ENCODE assay signal across 17 cellular contexts in genomic region chr14:84592770-84593169, GRCh38.
"Had no signal": no experiment of that assay in that cellular context is flagged by ENCODE, and none has a peak within 500 bp of the region (broad histone marks: within the 10 kb centered on the region; RNA-seq: fewer than 3 reads in every experiment).

No MANE protein-coding gene starts in this region.

- H3K36me3 ChIP-seq: Peyer's patch, SJCRH30 had no signal

- DNase-seq: Kasumi-1, MM.1S, NCI-H1694 treated with DMSO at 0.1 percent for 48 hours, NCI-H2171, NCI-H226, NCI-H446, NCI-H524 treated with DMSO at 0.1 percent for 48 hours, NCI-H82, PC-9, Peyer's patch, SHP77 treated with DMSO at 0.1 percent for 48 hours, SJCRH30 had no signal

- H3K9ac ChIP-seq: KMS-11 had no signal

- H3K9me3 ChIP-seq: Peyer's patch, SJCRH30 had no signal

- FAIRE-seq: HTR-8/SVneo, K562 had no signal

- H3K4me3 ChIP-seq: K562, PC-9, Peyer's patch, SJCRH30 had no signal

- H3K27ac ChIP-seq: HL-60, KMS-11, PC-9, Peyer's patch, SJCRH30 had no signal

- ATAC-seq: K562, Right ventricle myocardium inferior had no signal
